Comparison of ENCODE assay signal across 12 cellular contexts in the genomic region with DNA sequence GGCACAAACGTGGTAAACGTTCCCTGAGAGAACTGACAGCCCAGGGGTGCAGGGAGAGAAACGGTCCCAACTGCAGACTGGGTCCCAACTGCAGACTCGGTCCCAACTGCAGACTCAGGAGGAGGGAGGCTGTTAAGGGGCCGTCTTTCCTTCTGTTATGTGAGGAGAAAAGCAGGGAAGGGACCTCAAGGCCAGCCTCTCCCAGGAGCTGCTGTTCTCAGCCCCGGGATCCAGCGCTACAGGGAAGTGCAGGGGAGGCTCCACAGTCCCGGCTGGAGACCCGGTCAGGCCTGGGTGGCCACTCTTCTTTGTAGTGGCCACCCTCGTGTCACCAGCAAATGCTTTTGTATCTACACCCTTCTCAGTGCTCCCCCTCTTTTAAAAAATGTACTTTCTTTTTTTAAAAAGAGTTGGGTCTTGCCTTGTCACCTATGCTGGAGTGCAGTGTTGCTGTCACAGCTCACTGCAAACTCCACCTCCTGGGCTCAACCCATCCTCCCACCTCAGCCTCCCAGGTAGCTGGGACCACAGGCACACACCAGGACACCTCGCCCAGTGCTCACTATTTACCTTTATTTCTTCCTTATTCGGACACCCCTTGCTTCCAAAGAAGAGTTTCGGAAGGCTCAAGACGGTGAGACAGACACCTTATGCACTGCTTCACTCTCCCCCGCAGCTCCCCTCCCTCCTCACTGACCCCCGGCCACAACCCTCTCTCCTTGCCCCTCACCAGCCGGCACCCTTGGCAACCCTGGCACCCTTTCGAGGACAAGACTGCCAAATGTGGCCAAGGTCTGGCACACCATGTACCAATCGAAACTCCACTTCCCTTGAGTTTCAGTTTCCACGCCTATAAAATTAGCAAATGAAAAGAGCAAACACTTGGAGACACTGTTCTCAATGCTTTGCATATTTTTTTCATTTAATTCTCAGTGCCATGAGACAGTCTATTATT. TPM values are rescaled to one million over a fixed set of nuclear protein-coding genes. Genes with fewer than 3 reads are reported as not detected.
DNase-seq lines count a peak whose midpoint lies in the region; ATAC-seq and TF ChIP-seq lines count a peak whose summit lies in the region.
"Had no signal": no experiment of that assay in that cellular context is flagged by ENCODE, and none has a peak within 500 bp of the region (broad histone marks: within the 10 kb centered on the region; RNA-seq: fewer than 3 reads in every experiment).

No MANE protein-coding gene starts in this region.

- H3K36me3 Mint-ChIP-seq in Caco-2 (ENCODE audit: insufficient read depth, unreplicated experiment) = peaks cover 49% of the 10 kb centered on the region
- H3K36me3 Mint-ChIP-seq: activated naive CD8-positive, alpha-beta T cell treated with anti-CD3 and anti-CD28 coated beads for 36 hours had no signal

- TF ChIP-seq POLR2A in adrenal gland (IDR thresholded peaks at IDR 0.05) = no peak
- TF ChIP-seq POLR2A in gastrocnemius medialis (IDR thresholded peaks at IDR 0.05) = no peak

- in situ Hi-C loops in gastrocnemius medialis (cut with MboI; ENCODE audit: low sequenced_read_pairs in 4 of 4) = no loop called here

- H3K27me3 ChIP-seq in Caco-2 (replicated peaks; ENCODE audit: control insufficient read depth, insufficient read depth, low read length) (no peaks in the 10 kb centered on the region), adrenal gland (no peaks in the 10 kb centered on the region), layer of hippocampus (ENCODE audit: control insufficient read depth, insufficient read depth, low read length) (no peaks in the 10 kb centered on the region), gastrocnemius medialis (no peaks in the 10 kb centered on the region)

- peak overlapping the region in 4 of 5 donors; percentile 22 to 79 (median 70) for H3K27ac ChIP-seq in adrenal gland
- peak overlapping the region; percentile 54 for H3K27ac ChIP-seq in layer of hippocampus (ENCODE audit: low read depth, low read length)
- H3K27ac ChIP-seq in gastrocnemius medialis = peak overlapping the region; percentile 6 to 66 (median 62)

- H3K4me3 ChIP-seq in Caco-2 (ENCODE audit: low read depth, low read length) (no peak overlapping the region), adrenal gland (no peak overlapping the region), gastrocnemius medialis (no peak overlapping the region)

- peaks cover 47% of the 10 kb centered on the region for H3K4me1 Mint-ChIP-seq in Caco-2 (ENCODE audit: low read depth, unreplicated experiment)

- H3K4me3 Mint-ChIP-seq in Caco-2 (ENCODE audit: unreplicated experiment) = no peak overlapping the region
- H3K4me3 Mint-ChIP-seq: activated B cell treated with CpG ODN at 0.5 μM for 24 hours; activated naive CD8-positive, alpha-beta T cell treated with anti-CD3 and anti-CD28 coated beads for 36 hours had no signal

- WGBS in adrenal gland, 4 donors = 44 to 54% (median 47%) methylated on average over 19 to 20 of the region's 20 CpGs

- CTCF ChIA-PET in Caco-2 (lab: Charles Lee) = no interaction called here

- no TSS peak for BruUV-seq in Caco-2 (replicated peaks; lab: Mats Ljungman, UMichigan)

- H3K9me3 ChIP-seq in Caco-2 = no peaks in the 10 kb centered on the region
- no peaks in the 10 kb centered on the region for H3K9me3 ChIP-seq in adrenal gland (replicated peaks in 1 of 3)
- no peaks in the 10 kb centered on the region for H3K9me3 ChIP-seq in gastrocnemius medialis

- POLR2A ChIA-PET in Caco-2 (lab: Charles Lee) = no interaction called here

- H3K36me3 ChIP-seq in Caco-2 (ENCODE audit: control insufficient read depth, insufficient read depth, low read length) (no peaks in the 10 kb centered on the region; the same call in 1 of the 2 replicates), adrenal gland (replicated peaks in 1 of 2) (peaks cover 0 to 4% of the 10 kb centered on the region in 2 donors), gastrocnemius medialis (peaks cover 0 to under 1% of the 10 kb centered on the region in 2 donors)

- H3K4me1 ChIP-seq in Caco-2 (peaks cover 52% of the 10 kb centered on the region), adrenal gland (replicated peaks in 1 of 2) (peaks cover 49 to 64% of the 10 kb centered on the region in 2 donors), gastrocnemius medialis (peaks cover 48 to 53% of the 10 kb centered on the region in 2 donors)

- H3K27me3 Mint-ChIP-seq in Caco-2 (ENCODE audit: insufficient read depth, unreplicated experiment) = no peaks in the 10 kb centered on the region
- H3K27me3 Mint-ChIP-seq: activated B cell treated with CpG ODN at 0.5 μM for 24 hours; activated naive CD8-positive, alpha-beta T cell treated with anti-CD3 and anti-CD28 coated beads for 36 hours had no signal

- no peak for TF ChIP-seq CTCF in Caco-2 (IDR thresholded peaks at IDR 0.05; ENCODE audit: insufficient read depth in 1 of 2, low read depth in 1 of 2, low read length in 1 of 2, severe bottlenecking in 1 of 2, unreplicated experiment in 1 of 2)
- TF ChIP-seq CTCF in adrenal gland (IDR thresholded peaks at IDR 0.05) = no peak
- no peak for TF ChIP-seq CTCF in gastrocnemius medialis (IDR thresholded peaks at IDR 0.05 in 4 of 5, conservative IDR thresholded peaks at IDR 0.05 in 1 of 5)

- intact Hi-C loops in Caco-2 (cut with micrococcal nuclease; ENCODE audit: unreplicated experiment) = no loop called here
- intact Hi-C loops in adrenal gland (cut with DNase I) = no loop called here
- intact Hi-C loops in gastrocnemius medialis (cut with DNase I; ENCODE audit: low total_unique reads) = no loop called here

- ATAC-seq in gastrocnemius medialis (no peak), HG02938 (IDR thresholded peaks at IDR 0.05; ENCODE audit: unreplicated experiment) (no peak), HG02763 (IDR thresholded peaks at IDR 0.05; ENCODE audit: unreplicated experiment) (no peak)

- no peak for DNase-seq in Caco-2
- peak in 4 of 7 donors; percentile 27 to 52 (median 32) for DNase-seq in adrenal gland
- DNase-seq in gastrocnemius medialis = no peak
- DNase-seq in cortex of kidney (lab: John Stamatoyannopoulos, UW) = no peak
- no peak for DNase-seq in NCI-H2196 (lab: John Stamatoyannopoulos, UW; ENCODE audit: unreplicated experiment)
- DNase-seq: activated B cell treated with CpG ODN at 0.5 μM for 24 hours; activated naive CD8-positive, alpha-beta T cell treated with anti-CD3 and anti-CD28 coated beads for 36 hours; DMS53; MV-4-11 had no signal

- H3K27ac Mint-ChIP-seq in Caco-2 (ENCODE audit: unreplicated experiment) = peak overlapping the region; percentile 43
- H3K27ac Mint-ChIP-seq: activated B cell treated with CpG ODN at 0.5 μM for 24 hours; activated naive CD8-positive, alpha-beta T cell treated with anti-CD3 and anti-CD28 coated beads for 36 hours had no signal

- peaks cover 2% of the 10 kb centered on the region for H3K9me3 Mint-ChIP-seq in Caco-2 (ENCODE audit: unreplicated experiment)
- H3K9me3 Mint-ChIP-seq: activated B cell treated with CpG ODN at 0.5 μM for 24 hours; activated naive CD8-positive, alpha-beta T cell treated with anti-CD3 and anti-CD28 coated beads for 36 hours had no signal

RNA-seq across cellular contexts. Expression of gene CAPN2, which starts 21.8 kb away (rescaled TPM):
- total RNA-seq in Caco-2 (2022) (151 and 157 TPM in 2 replicates), adrenal gland (100 to 1,000 TPM; 117 to 214 (median 199) TPM), gastrocnemius medialis (100 to 1,000 TPM in 2 of 4 donors, 10 to 100 TPM in 2; 42.6 to 141 (median 89.4) TPM)
- 100 to 1,000 TPM; 110 to 366 (median 258) TPM for polyA plus RNA-seq in adrenal gland

Comparison
In these comparisons a context has a peak if more than half of its experiments do, and no peak if none do; other contexts are left out.
1. DNase-seq: peak in adrenal gland (4 of 7); none in Caco-2 (0 of 2), gastrocnemius medialis (0 of 2), cortex of kidney (single experiment) and NCI-H2196 (single experiment).
2. Peak in every context shown above with its lines, with median percentiles within 50 percentile points of each other: H3K27ac ChIP-seq.